16 cellular contexts compared by ENCODE assay signal in the genomic region with DNA sequence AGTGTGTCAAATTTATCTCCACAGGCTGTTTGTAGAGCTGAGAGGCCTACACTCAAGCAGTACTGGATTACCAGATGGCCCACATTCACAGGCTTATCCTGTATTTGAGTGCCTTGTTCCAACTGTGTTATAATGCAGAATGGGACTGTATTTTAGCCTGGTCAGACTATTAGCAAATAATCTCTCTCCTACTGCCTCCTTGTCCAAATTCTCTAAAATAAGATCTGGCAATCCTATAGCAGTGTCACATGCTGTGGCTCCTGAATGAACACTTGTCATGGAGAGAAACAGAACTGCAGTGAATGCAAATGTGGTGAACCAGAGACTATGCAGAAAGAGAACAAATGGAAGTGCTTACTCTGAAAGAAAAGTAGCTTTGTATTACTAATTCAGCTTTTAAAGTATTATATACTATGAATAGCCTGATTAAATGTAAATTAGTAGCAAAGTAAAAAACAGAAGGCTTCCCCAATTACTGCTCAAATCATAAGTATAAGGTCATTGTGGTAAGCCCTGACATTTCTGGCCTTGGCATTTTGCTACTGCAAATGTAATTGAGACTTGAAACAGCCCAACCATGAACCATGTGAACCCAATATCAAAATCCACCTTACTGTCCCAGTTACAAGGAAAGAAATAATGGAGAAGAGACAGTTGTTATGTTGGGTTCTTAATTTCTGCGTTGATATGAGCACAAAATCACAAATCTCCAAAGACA.
DNase-seq lines count a peak whose midpoint lies in the region; ATAC-seq and TF ChIP-seq lines count a peak whose summit lies in the region.
"Had no signal": no experiment of that assay in that cellular context is flagged by ENCODE, and none has a peak within 500 bp of the region (broad histone marks: within the 10 kb centered on the region; RNA-seq: fewer than 3 reads in every experiment).

No MANE protein-coding gene starts in this region.

- H4K8ac ChIP-seq in H9 (replicated peaks; ENCODE audit: insufficient read length, low read depth, low read length) = no peak overlapping the region

- peaks cover 26% of the 10 kb centered on the region for H3K9me3 ChIP-seq in H9 (ENCODE audit: control insufficient read depth, low read depth, low read length)
- H3K9me3 ChIP-seq: testis had no signal

- no CpG with 5 or more reads among the region's 1 CpG for WGBS in H9 (ENCODE audit: extremely low coverage, insufficient read length, low lambda C conversion rate)

- no peak overlapping the region for H4K91ac ChIP-seq in H9 (ENCODE audit: insufficient read length, low read depth, low read length)

- H3K23ac ChIP-seq in H9 (ENCODE audit: insufficient read length, low read depth, low read length) = no peak overlapping the region

- DNase-seq in H9 (no peak), left ventricle myocardium superior (no peak), sciatic nerve (ENCODE audit: low spot score) (no peak), kidney tubule cell (ENCODE audit: low spot score) (no peak), A172 (ENCODE audit: low spot score) (no peak)
- DNase-seq: activated CD4-positive, alpha-beta T cell treated with anti-CD3 and anti-CD28 coated beads for 48 hours; activated naive CD8-positive, alpha-beta T cell treated with anti-CD3 and anti-CD28 coated beads, Interleukin-2, amount 10 ng/mL, durations not matched to agents 7 days and 5 days; Caco-2; effector memory CD4-positive, alpha-beta T cell; naive B cell; NCI-H2107; NCI-H69; testis had no signal

- H4K20me1 ChIP-seq in H9 (ENCODE audit: control insufficient read depth, insufficient read depth, insufficient read length) = no peaks in the 10 kb centered on the region

- H3K14ac ChIP-seq in H9 (ENCODE audit: insufficient read depth, low read length) = no peak overlapping the region

- no peak overlapping the region for H2BK5ac ChIP-seq in H9 (ENCODE audit: insufficient read length, low read length)

- no peaks in the 10 kb centered on the region for H3K27me3 ChIP-seq in H9 (ENCODE audit: insufficient read depth, low read length)
- H3K27me3 ChIP-seq: testis had no signal

- peaks cover 37 to 38% of the 10 kb centered on the region in 2 experiments for H3K9me3 Mint-ChIP-seq in H9
- H3K9me3 Mint-ChIP-seq in activated T-helper 17 cell treated with anti-CD3 and anti-CD28 coated beads, Interleukin-2, amount 50 U/mL, for 72 hours = peaks cover 8% of the 10 kb centered on the region

- H3K79me1 ChIP-seq in H9 (ENCODE audit: insufficient read depth, low read depth, low read length, poor library complexity, severe bottlenecking) = peaks cover 5% of the 10 kb centered on the region

- no peak overlapping the region for H3K4me2 ChIP-seq in H9 (ENCODE audit: insufficient read depth, insufficient read length, low read length)

- peak overlapping the region; percentile 28 to 97 (median 52); a peak in 4 of 7 replicates for H3K27ac Mint-ChIP-seq in H9
- H3K27ac Mint-ChIP-seq in activated T-helper 17 cell treated with anti-CD3 and anti-CD28 coated beads, Interleukin-2, amount 50 U/mL, for 72 hours = no peak overlapping the region
- H3K27ac Mint-ChIP-seq: activated naive CD8-positive, alpha-beta T cell treated with anti-CD3 and anti-CD28 coated beads, Interleukin-2, amount 10 ng/mL, durations not matched to agents 7 days and 5 days; naive B cell had no signal

- H3K4me1 ChIP-seq in H9 (ENCODE audit: insufficient read depth, low read length) = peaks cover 3% of the 10 kb centered on the region
- H3K4me1 ChIP-seq: Caco-2 had no signal

- H3K18ac ChIP-seq in H9 (ENCODE audit: insufficient read length, low read depth, low read length) = no peak overlapping the region

- ATAC-seq in activated T-helper 17 cell treated with anti-CD3 and anti-CD28 coated beads, Interleukin-2, amount 50 U/mL, for 72 hours (replicated peaks) = peak; percentile 34
- ATAC-seq in left ventricle myocardium superior (peak; percentile 89), sciatic nerve (peak; percentile 70), GM21381 (IDR thresholded peaks at IDR 0.05; ENCODE audit: unreplicated experiment) (no peak), GM21526 (IDR thresholded peaks at IDR 0.05; ENCODE audit: low FRiP score, unreplicated experiment) (no peak)

- no peak overlapping the region for H3K9ac ChIP-seq in H9 (ENCODE audit: extremely low read depth, insufficient read length, low read length)

- no peak overlapping the region for H3K4ac ChIP-seq in H9 (ENCODE audit: low read depth, low read length)

- no peaks in the 10 kb centered on the region for H3K23me2 ChIP-seq in H9 (ENCODE audit: insufficient read length, low read depth, low read length, poor library complexity, severe bottlenecking)

- H3K56ac ChIP-seq in H9 (ENCODE audit: insufficient read length, low read depth, low read length) = no peak overlapping the region

- H3K27ac ChIP-seq in H9 (ENCODE audit: insufficient read length, low read depth, low read length) = peak overlapping the region; percentile 40
- H3K27ac ChIP-seq: testis had no signal

- H2BK15ac ChIP-seq in H9 (ENCODE audit: low read depth, low read length) = no peak overlapping the region

- no peak overlapping the region for H2BK120ac ChIP-seq in H9 (ENCODE audit: low read depth, low read length, poor library complexity, severe bottlenecking)

- no peak overlapping the region for H3T11ph ChIP-seq in H9 (ENCODE audit: low read length)

- H2AK5ac ChIP-seq in H9 (ENCODE audit: insufficient read length, low read length) = no peak overlapping the region

- peaks cover 5% of the 10 kb centered on the region for H3K27me3 Mint-ChIP-seq in H9 (ENCODE audit: low read depth)
- H3K27me3 Mint-ChIP-seq in activated T-helper 17 cell treated with anti-CD3 and anti-CD28 coated beads, Interleukin-2, amount 50 U/mL, for 72 hours = no peaks in the 10 kb centered on the region
- H3K27me3 Mint-ChIP-seq: activated naive CD8-positive, alpha-beta T cell treated with anti-CD3 and anti-CD28 coated beads, Interleukin-2, amount 10 ng/mL, durations not matched to agents 7 days and 5 days; naive B cell had no signal

- H4K5ac ChIP-seq in H9 (ENCODE audit: insufficient read length, low read depth, low read length) = no peak overlapping the region

- peaks cover 22 to 24% of the 10 kb centered on the region in 2 experiments for H3K4me1 Mint-ChIP-seq in H9
- no peaks in the 10 kb centered on the region for H3K4me1 Mint-ChIP-seq in activated T-helper 17 cell treated with anti-CD3 and anti-CD28 coated beads, Interleukin-2, amount 50 U/mL, for 72 hours
- H3K4me1 Mint-ChIP-seq: activated naive CD8-positive, alpha-beta T cell treated with anti-CD3 and anti-CD28 coated beads, Interleukin-2, amount 10 ng/mL, durations not matched to agents 7 days and 5 days; naive B cell had no signal

- no peak overlapping the region for H3K4me3 Mint-ChIP-seq in H9
- no peak overlapping the region for H3K4me3 Mint-ChIP-seq in activated T-helper 17 cell treated with anti-CD3 and anti-CD28 coated beads, Interleukin-2, amount 50 U/mL, for 72 hours
- H3K4me3 Mint-ChIP-seq: activated naive CD8-positive, alpha-beta T cell treated with anti-CD3 and anti-CD28 coated beads, Interleukin-2, amount 10 ng/mL, durations not matched to agents 7 days and 5 days; naive B cell had no signal

- TF ChIP-seq CTCF in H9 (conservative IDR thresholded peaks at IDR 0.05) = no peak

- H2AFZ ChIP-seq in H9 (ENCODE audit: low read length) = no peak overlapping the region

- H3K36me3 Mint-ChIP-seq in H9 (ENCODE audit: insufficient read depth in 1 of 3, low read depth in 3 of 3) = peaks cover 46 to 60% (median 50%) of the 10 kb centered on the region in 3 experiments
- peaks cover 15% of the 10 kb centered on the region for H3K36me3 Mint-ChIP-seq in activated T-helper 17 cell treated with anti-CD3 and anti-CD28 coated beads, Interleukin-2, amount 50 U/mL, for 72 hours (ENCODE audit: low read depth)

- peaks cover 5% of the 10 kb centered on the region; the same call in 1 of the 2 replicates for H3K79me2 ChIP-seq in H9 (ENCODE audit: insufficient read depth, low read length)

- H2BK20ac ChIP-seq in H9 (ENCODE audit: low read depth, low read length, poor library complexity, severe bottlenecking) = no peak overlapping the region

- no peak overlapping the region for H2BK12ac ChIP-seq in H9 (ENCODE audit: insufficient read length, low read depth, low read length)

- intact Hi-C loops in left ventricle myocardium superior (cut with micrococcal nuclease) (no loop called here), sciatic nerve (cut with DNase I) (no loop called here)

Comparison
In these comparisons a context has a peak if more than half of its experiments do, and no peak if none do; other contexts are left out.
1. ATAC-seq: peak in activated T-helper 17 cell treated with anti-CD3 and anti-CD28 coated beads, Interleukin-2, amount 50 U/mL, for 72 hours (single experiment), left ventricle myocardium superior (single experiment) and sciatic nerve (single experiment); none in GM21381 (single experiment) and GM21526 (single experiment).